ENCODE assay signal across 13 cellular contexts in genomic region chr21:25560151-25560783, GRCh38. TPM values are rescaled to one million over a fixed set of nuclear protein-coding genes. Genes with fewer than 3 reads are reported as not detected.
DNase-seq lines count a peak whose midpoint lies in the region; ATAC-seq and TF ChIP-seq lines count a peak whose summit lies in the region.
"Had no signal": no experiment of that assay in that cellular context is flagged by ENCODE, and none has a peak within 500 bp of the region (broad histone marks: within the 10 kb centered on the region; RNA-seq: fewer than 3 reads in every experiment).

No MANE protein-coding gene starts in this region.

- no peaks in the 10 kb centered on the region for H3K9me3 Mint-ChIP-seq in effector memory CD8-positive, alpha-beta T cell
- H3K9me3 Mint-ChIP-seq in CD14-positive monocyte, result no peaks in the 10 kb centered on the region

- H3K4me1 ChIP-seq in right atrium auricular region (peaks cover 0 to 8% of the 10 kb centered on the region in 2 donors), PC-3 (ENCODE audit: insufficient read depth, low read length) (peaks cover 17% of the 10 kb centered on the region)

- H3K27me3 Mint-ChIP-seq in effector memory CD8-positive, alpha-beta T cell, result no peaks in the 10 kb centered on the region
- H3K27me3 Mint-ChIP-seq in CD14-positive monocyte (ENCODE audit: low read depth in 3 of 3), result peaks cover 3 to 6% (median 5%) of the 10 kb centered on the region in 3 donors

- peak overlapping the region; percentile 41 to 99 for H3K27ac Mint-ChIP-seq in effector memory CD8-positive, alpha-beta T cell
- peak overlapping the region in 1 of 7 donors; percentile 3 for H3K27ac Mint-ChIP-seq in CD14-positive monocyte

- H3K36me3 Mint-ChIP-seq in effector memory CD8-positive, alpha-beta T cell (ENCODE audit: insufficient read depth), result peaks cover 21% of the 10 kb centered on the region
- H3K36me3 Mint-ChIP-seq in CD14-positive monocyte, result no peaks in the 10 kb centered on the region

- H2AFZ ChIP-seq in PC-3 (ENCODE audit: low read length), result no peak overlapping the region

- H3K9me2 ChIP-seq in PC-3 (replicated peaks; ENCODE audit: low read length), result no peaks in the 10 kb centered on the region

- ATAC-seq in left ventricle myocardium superior (peak; percentile 19), PC-3 (no peak)
- ATAC-seq in effector memory CD8-positive, alpha-beta T cell (replicated peaks), result no peak

- no peak overlapping the region for H3K4me3 ChIP-seq in right atrium auricular region
- no peak overlapping the region for H3K4me3 ChIP-seq in PC-3 (ENCODE audit: low read length)

- H3K4me2 ChIP-seq in PC-3 (ENCODE audit: low read length), result no peak overlapping the region

- H3K9ac ChIP-seq in PC-3 (ENCODE audit: low read length), result no peak overlapping the region

- POLR2A ChIA-PET in PC-3 (lab: Charles Lee; ENCODE audit: unreplicated experiment) (no interaction called here), GM10248 (lab: Yijun Ruan, JAX) (no interaction called here)

- no peaks in the 10 kb centered on the region for H3K79me2 ChIP-seq in PC-3 (ENCODE audit: low read length)

- no peaks in the 10 kb centered on the region for H3K36me3 ChIP-seq in right atrium auricular region
- H3K36me3 ChIP-seq in PC-3 (ENCODE audit: low read depth, low read length), result no peaks in the 10 kb centered on the region
- H3K36me3 ChIP-seq: WERI-Rb-1 had no signal

- peaks cover 36 to 47% of the 10 kb centered on the region in 2 donors for H3K4me1 Mint-ChIP-seq in effector memory CD8-positive, alpha-beta T cell (ENCODE audit: low read depth in 2 of 2)
- peaks cover 45% of the 10 kb centered on the region for H3K4me1 Mint-ChIP-seq in CD14-positive monocyte

- no peaks in the 10 kb centered on the region for H3F3A ChIP-seq in PC-3 (ENCODE audit: low read length, unreplicated experiment)

- TF ChIP-seq CTCF in right atrium auricular region (IDR thresholded peaks at IDR 0.05) (no peak), PC-3 (conservative IDR thresholded peaks at IDR 0.05; ENCODE audit: low read depth, low read length) (no peak), CD14-positive monocyte (IDR thresholded peaks at IDR 0.05) (no peak), GM10248 (IDR thresholded peaks at IDR 0.05; ENCODE audit: control extremely low read depth, extremely low read depth, low read depth, missing control alignments) (no peak)

- no TSS peak for BruUV-seq in PC-3 (replicated peaks; lab: Mats Ljungman, UMichigan)

- DNase-seq in left ventricle myocardium superior, result no peak
- DNase-seq in right atrium auricular region (ENCODE audit: low spot score), result no peak
- peak; percentile 25 for DNase-seq in PC-3
- no peak for DNase-seq in effector memory CD8-positive, alpha-beta T cell
- DNase-seq in NCI-H1930 (lab: John Stamatoyannopoulos, UW), result no peak
- no peak for DNase-seq in HuH-7.5 (ENCODE audit: low spot score)
- no peak for DNase-seq in CD14-positive monocyte (ENCODE audit: low spot score)
- DNase-seq in GM10248 (ENCODE audit: extremely low spot score), result no peak
- DNase-seq: C1 segment of cervical spinal cord; NCI-H146; OCI-M1; stimulated activated CD4-positive, alpha-beta T cell treated with anti-CD3 and anti-CD28 coated beads, Interleukin-4, amount 100 ng/mL, for 1 hour; WERI-Rb-1 had no signal

- H3K4me3 Mint-ChIP-seq in effector memory CD8-positive, alpha-beta T cell, result peak overlapping the region; percentile 23 to 99
- peak overlapping the region in 1 of 2 donors; percentile 42 for H3K4me3 Mint-ChIP-seq in CD14-positive monocyte

- H3K27me3 ChIP-seq in right atrium auricular region, result no peaks in the 10 kb centered on the region
- H3K27me3 ChIP-seq in PC-3 (ENCODE audit: low read length), result no peaks in the 10 kb centered on the region

- CTCF ChIA-PET in PC-3 (lab: Charles Lee) (no interaction called here), GM10248 (lab: Yijun Ruan, JAX) (interaction anchor here (0.6 to 1.9 kb wide), 7 partner anchors 12 to 137 kb away, joined by 3 to 4 read pairs (median 4); no protein-coding TSS in a partner anchor)

- no peaks in the 10 kb centered on the region for H4K20me1 ChIP-seq in PC-3 (ENCODE audit: low read length)

- intact Hi-C loops in left ventricle myocardium superior (cut with micrococcal nuclease), result no loop called here
- intact Hi-C loops in PC-3 (cut with micrococcal nuclease), result no loop called here
- intact Hi-C loops in CD14-positive monocyte (cut with micrococcal nuclease), result loop anchor here (5.0 to 10.0 kb wide), 3 partner anchors 87 to 138 kb away; no protein-coding TSS in a partner anchor

- H3K27ac ChIP-seq in right atrium auricular region (no peak overlapping the region), PC-3 (ENCODE audit: low read length) (no peak overlapping the region)
- H3K27ac ChIP-seq: WERI-Rb-1 had no signal

- H3K9me3 ChIP-seq in right atrium auricular region (no peaks in the 10 kb centered on the region), PC-3 (ENCODE audit: low read length) (no peaks in the 10 kb centered on the region)

RNA-seq across cellular contexts. Expression of gene MRPL39, which starts 47.0 kb away (rescaled TPM):
- 61.3 TPM for total RNA-seq in left ventricle myocardium superior
- total RNA-seq in right atrium auricular region, result 10 to 100 TPM; 25.9 to 35.7 TPM
- total RNA-seq in PC-3 (2014; rRNA removed), result 62.0 and 107 TPM in 2 replicates
- 10 to 100 TPM; 15.5 to 22.3 TPM for polyA plus RNA-seq in CD14-positive monocyte

Comparison
In these comparisons a context has a peak if more than half of its experiments do, and no peak if none do; other contexts are left out.
1. intact Hi-C loops: an anchor here in CD14-positive monocyte (5.0 to 10.0 kb wide); none called in left ventricle myocardium superior and PC-3.